In the genomic region with DNA sequence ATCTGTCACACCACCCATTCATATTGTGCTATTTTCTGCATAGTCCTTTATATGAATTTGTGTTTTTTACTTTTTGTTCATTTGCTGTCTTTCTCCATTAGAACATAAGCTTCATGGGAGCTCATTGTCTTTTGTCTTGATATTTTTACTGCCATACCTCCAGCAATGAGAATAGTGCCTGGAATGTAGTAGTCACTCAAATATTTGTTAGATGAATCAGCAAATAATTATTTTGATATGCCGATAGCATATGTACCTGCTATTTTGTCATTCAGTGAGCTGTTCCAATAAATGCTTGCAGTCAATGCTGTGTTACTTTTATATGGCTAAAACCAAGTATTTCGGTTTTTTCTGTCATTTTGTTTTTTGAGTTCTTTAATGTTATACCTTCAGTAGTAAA, we compare ENCODE assay signal across 1 cellular context.
TF ChIP-seq lines count a peak whose summit lies in the region.

No MANE protein-coding gene starts in this region.

TF ChIP-seq in endothelial cell of umbilical vein, 7 proteins besides CTCF, POLR2A, EP300 and RAD21:
- TF ChIP-seq, protein P1, sequence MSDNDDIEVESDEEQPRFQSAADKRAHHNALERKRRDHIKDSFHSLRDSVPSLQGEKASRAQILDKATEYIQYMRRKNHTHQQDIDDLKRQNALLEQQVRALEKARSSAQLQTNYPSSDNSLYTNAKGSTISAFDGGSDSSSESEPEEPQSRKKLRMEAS (IDR thresholded peaks at IDR 0.05; ENCODE audit: insufficient read depth, insufficient read length) = no peak
- TF ChIP-seq POLR2AphosphoS5 (IDR thresholded peaks at IDR 0.05; ENCODE audit: insufficient read depth, low read depth, low read length) (no peak), FOS (IDR thresholded peaks at IDR 0.05; ENCODE audit: borderline replicate concordance, insufficient read depth, low read length) (peak; percentile 72), GATA2 (IDR thresholded peaks at IDR 0.05; ENCODE audit: insufficient read depth, insufficient read length, low read depth, low read length) (peak; percentile 48), MYC (IDR thresholded peaks at IDR 0.05; ENCODE audit: low read depth, low read length) (no peak), JUN (IDR thresholded peaks at IDR 0.05; ENCODE audit: borderline replicate concordance, insufficient read depth, insufficient read length, low read depth) (peak; percentile 71), EZH2 (IDR thresholded peaks at IDR 0.05; ENCODE audit: borderline replicate concordance, low read depth, low read length, severe bottlenecking) (no peak)
TF ChIP-seq in endothelial cell of umbilical vein: peak in this region for 3.
